In the genomic region with DNA sequence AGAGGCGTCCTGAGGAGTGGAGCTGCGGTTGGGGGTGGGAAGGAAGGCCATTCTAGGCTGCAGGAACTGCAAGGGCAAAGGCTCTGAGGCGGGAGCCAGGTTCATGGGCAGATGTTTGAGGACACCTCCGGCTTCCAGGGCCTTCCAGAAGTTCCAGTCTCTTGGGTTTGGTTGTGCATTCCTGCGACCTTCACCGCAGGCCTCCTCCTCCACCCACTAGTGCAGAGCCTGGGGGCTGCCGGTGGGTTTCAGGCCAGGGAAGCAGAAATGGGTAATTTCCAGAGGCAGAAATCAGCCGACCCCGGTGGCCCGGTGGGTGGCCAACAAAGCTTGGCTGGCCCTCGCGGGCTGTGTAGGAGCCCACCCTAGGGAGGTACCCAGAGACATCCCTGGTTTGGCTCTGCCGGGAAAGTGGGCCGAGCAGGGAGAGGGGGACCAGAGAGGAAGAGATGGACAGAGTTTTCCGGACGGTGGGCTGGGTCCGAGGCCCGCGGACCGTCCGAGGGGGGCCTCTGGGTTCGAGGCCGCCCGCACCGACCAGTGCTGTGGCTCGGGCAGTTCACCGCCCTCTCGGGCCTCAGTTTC, we compare ENCODE assay signal across 8 cellular contexts. TPM values are rescaled to one million over a fixed set of nuclear protein-coding genes. Genes with fewer than 3 reads are reported as not detected.
DNase-seq lines count a peak whose midpoint lies in the region; ATAC-seq and TF ChIP-seq lines count a peak whose summit lies in the region.

No MANE protein-coding gene starts in this region.

- DNase-seq in cardiac muscle cell (ENCODE audit: low read depth in 1 of 2, low spot score in 1 of 2): no peak
- no peak for DNase-seq in left cardiac atrium
- no peak for DNase-seq in choroid plexus epithelial cell (ENCODE audit: low read depth)
- DNase-seq in UCSD-AML1 (lab: John Stamatoyannopoulos, UW; ENCODE audit: unreplicated experiment): no peak

- no peak for ATAC-seq in left cardiac atrium
- no peak for ATAC-seq in GM21526 (IDR thresholded peaks at IDR 0.05; ENCODE audit: low FRiP score, unreplicated experiment)
- ATAC-seq in GM18505 (IDR thresholded peaks at IDR 0.05; ENCODE audit: unreplicated experiment): no peak

- TF ChIP-seq POLR2A in GM18505 (IDR thresholded peaks at IDR 0.05; ENCODE audit: borderline replicate concordance, extremely low read depth, insufficient read depth, insufficient read length): no peak

- H3K27me3 ChIP-seq in cardiac muscle cell (no peaks in the 10 kb centered on the region), mucosa of rectum (ENCODE audit: control insufficient read depth in 2 of 2, insufficient read depth in 2 of 2, low read length in 2 of 2) (no peaks in the 10 kb centered on the region)

- TF ChIP-seq CTCF in cardiac muscle cell (IDR thresholded peaks at IDR 0.05; ENCODE audit: low read depth, low read length) (no peak), choroid plexus epithelial cell (conservative IDR thresholded peaks at IDR 0.05; ENCODE audit: low read depth, low read length) (no peak)

- no peaks in the 10 kb centered on the region for H3K9me3 ChIP-seq in cardiac muscle cell (ENCODE audit: low read depth)
- no peaks in the 10 kb centered on the region for H3K9me3 ChIP-seq in mucosa of rectum (ENCODE audit: control insufficient read depth in 2 of 2, low read length in 2 of 2)

- H3K4me3 ChIP-seq in cardiac muscle cell (no peak overlapping the region), choroid plexus epithelial cell (ENCODE audit: low read depth, low read length) (peak overlapping the region; percentile 87), mucosa of rectum (ENCODE audit: low read length in 2 of 2) (peak overlapping the region; percentile 74 to 85), urinary bladder (ENCODE audit: low read depth, low read length) (peak overlapping the region; percentile 63)

- H3K9ac ChIP-seq in mucosa of rectum (ENCODE audit: low read depth in 1 of 2, low read length in 2 of 2): peak overlapping the region; percentile 80 to 95

- H3K36me3 ChIP-seq in cardiac muscle cell (no peaks in the 10 kb centered on the region), mucosa of rectum (ENCODE audit: control insufficient read depth in 2 of 2, insufficient read depth in 2 of 2, low read length in 2 of 2) (peaks cover 6 to 7% of the 10 kb centered on the region in 2 donors), urinary bladder (ENCODE audit: insufficient read depth) (no peaks in the 10 kb centered on the region)

- H3K27ac ChIP-seq in cardiac muscle cell (peak overlapping the region; percentile 86), mucosa of rectum (ENCODE audit: low read depth in 2 of 2, low read length in 2 of 2) (peak overlapping the region; percentile 84), urinary bladder (ENCODE audit: low read depth) (peak overlapping the region; percentile 76)

- 40% methylated on average over 28 of the region's 28 CpGs for WGBS in urinary bladder

- H3K4me1 ChIP-seq in cardiac muscle cell (ENCODE audit: low read depth) (peaks cover 22% of the 10 kb centered on the region), mucosa of rectum (ENCODE audit: control insufficient read depth in 2 of 2, insufficient read depth in 2 of 2, low read length in 2 of 2) (peaks cover 34 to 36% of the 10 kb centered on the region in 2 donors), urinary bladder (ENCODE audit: insufficient read depth) (no peaks in the 10 kb centered on the region)

- intact Hi-C loops in left cardiac atrium (cut with DNase I): no loop called here

RNA-seq across cellular contexts. Expression of a gene that starts 0.4 kb away (rescaled TPM):
- total RNA-seq in cardiac muscle cell (1.1 and 2.2 TPM in 2 replicates), left cardiac atrium (10 to 100 TPM in 1 of 2 donors, 1 to 10 TPM in 1; 8.7 to 11.3 TPM), urinary bladder (26.0 TPM)
- polyA plus RNA-seq in cardiac muscle cell (0.68 and 1.1 TPM in 2 replicates), urinary bladder (17.3 TPM)

RNA-seq across cellular contexts. Expression of a gene that starts 3.0 kb away (rescaled TPM):
- 31.7 and 34.9 TPM in 2 replicates for total RNA-seq in cardiac muscle cell
- 22.8 and 29.7 TPM in 2 replicates for polyA plus RNA-seq in cardiac muscle cell
- 10 to 100 TPM; 16.7 to 21.1 TPM for total RNA-seq in left cardiac atrium
- total RNA-seq in urinary bladder: 38.6 TPM
- polyA plus RNA-seq in urinary bladder: 30.9 TPM

RNA-seq across cellular contexts. Expression of a gene that starts 5.8 kb away (rescaled TPM):
- total RNA-seq in cardiac muscle cell: 9.2 and 10.3 TPM in 2 replicates
- 212 and 237 TPM in 2 replicates for polyA plus RNA-seq in cardiac muscle cell
- total RNA-seq in left cardiac atrium: 100 to 1,000 TPM; 119 to 151 TPM
- 10.0 TPM for total RNA-seq in urinary bladder
- polyA plus RNA-seq in urinary bladder: 86.1 TPM

RNA-seq across cellular contexts. Expression of a gene that starts 16.9 kb away (rescaled TPM):
- total RNA-seq in cardiac muscle cell (134 and 186 TPM in 2 replicates), left cardiac atrium (100 to 1,000 TPM; 224 to 247 TPM), urinary bladder (54.0 TPM)
- polyA plus RNA-seq in cardiac muscle cell (289 and 324 TPM in 2 replicates), urinary bladder (118 TPM)

RNA-seq across cellular contexts. Expression of a gene that starts 57.0 kb away (rescaled TPM):
- total RNA-seq in cardiac muscle cell (0.14 and 2.2 TPM in 2 replicates), left cardiac atrium (under 1 TPM; 0.31 to 0.59 TPM), urinary bladder (0.48 TPM)
- polyA plus RNA-seq in cardiac muscle cell (2.3 and 2.6 TPM in 2 replicates), urinary bladder (0.61 TPM)

Comparison
In these comparisons a context has a peak if more than half of its experiments do, and no peak if none do; other contexts are left out.
1. RNA of a gene that starts 5.8 kb away (total RNA-seq): 119 to 151 TPM in left cardiac atrium; 9.2 to 10.3 TPM in cardiac muscle cell and 10.0 TPM in urinary bladder (single experiment); every median in the first group is over 10 times any median in the second.
2. Peak in every context shown above with its lines, with median percentiles within 50 percentile points of each other: H3K27ac ChIP-seq.